In the genomic region with DNA sequence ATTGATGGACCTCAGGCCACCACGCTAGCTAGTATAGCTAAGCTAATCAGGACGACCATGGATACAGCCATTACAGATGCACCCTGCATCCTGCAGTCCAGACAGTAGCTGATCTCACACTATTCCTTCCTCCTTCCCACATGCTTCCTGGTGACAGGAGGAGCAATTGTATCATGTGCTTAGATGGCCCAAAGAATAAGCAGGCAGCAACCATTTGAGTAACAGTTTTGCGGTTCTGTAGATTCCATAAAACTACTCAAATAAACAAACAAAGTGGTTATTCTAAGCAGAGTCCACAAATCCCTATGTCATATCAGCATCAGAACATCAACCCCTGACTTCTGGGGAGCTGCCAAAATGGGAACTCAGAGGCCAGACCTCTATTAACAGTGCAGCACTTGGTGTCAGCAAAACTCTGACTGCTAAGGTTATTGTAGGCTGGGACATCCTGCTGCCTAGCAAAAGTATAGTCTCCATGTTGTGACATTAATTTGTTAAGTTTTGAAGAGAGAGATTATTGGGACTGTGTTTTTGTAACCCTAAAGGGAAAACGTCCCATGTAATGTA, we compare ENCODE assay signal across 21 cellular contexts.
DNase-seq lines count a peak whose midpoint lies in the region; ATAC-seq and TF ChIP-seq lines count a peak whose summit lies in the region.
"Had no signal": no experiment of that assay in that cellular context is flagged by ENCODE, and none has a peak within 500 bp of the region (broad histone marks: within the 10 kb centered on the region; RNA-seq: fewer than 3 reads in every experiment).

No MANE protein-coding gene starts in this region.

- H3K27me3 ChIP-seq in BLaER1 treated with 17β-estradiol and CSF1 and Interleukin-3, amounts not matched to agents 10 nM and 100 nM = no peaks in the 10 kb centered on the region
- no peaks in the 10 kb centered on the region for H3K27me3 ChIP-seq in adrenal gland

- peak overlapping the region in 6 of 11 experiments; percentile 1 to 86 (median 64); a peak in 7 of 22 replicates for H3K4me2 ChIP-seq in BLaER1 treated with 17β-estradiol and CSF1 and Interleukin-3, amounts not matched to agents 10 nM and 100 nM

- intact Hi-C loops in adrenal gland (cut with DNase I) (no loop called here), lower leg skin (cut with DNase I; ENCODE audit: low total_unique reads) (no loop called here)

- no peaks in the 10 kb centered on the region for H4K20me1 ChIP-seq in BLaER1 treated with 17β-estradiol and CSF1 and Interleukin-3, amounts not matched to agents 10 nM and 100 nM

- H3K9ac ChIP-seq in BLaER1 treated with 17β-estradiol and CSF1 and Interleukin-3, amounts not matched to agents 10 nM and 100 nM = no peak overlapping the region
- H3K9ac ChIP-seq: GM23248 had no signal

- peaks cover 0 to 8% (median 0%) of the 10 kb centered on the region in 11 experiments; a peak in 3 of 22 replicates for H3K36me3 ChIP-seq in BLaER1 treated with 17β-estradiol and CSF1 and Interleukin-3, amounts not matched to agents 10 nM and 100 nM
- H3K36me3 ChIP-seq in HEK293 (ENCODE audit: control insufficient read depth in 2 of 2, insufficient read depth in 1 of 2, low read length in 2 of 2) (no peaks in the 10 kb centered on the region), adrenal gland (replicated peaks in 1 of 2) (no peaks in the 10 kb centered on the region)

- H3K9me3 ChIP-seq in BLaER1 treated with 17β-estradiol and CSF1 and Interleukin-3, amounts not matched to agents 10 nM and 100 nM (replicated peaks in 1 of 11) = peaks cover 9 to 42% (median 30%) of the 10 kb centered on the region in 11 experiments; a peak in 20 of 22 replicates
- H3K9me3 ChIP-seq in HEK293 (ENCODE audit: control insufficient read depth, insufficient read depth, low read depth, low read length) = no peaks in the 10 kb centered on the region
- no peaks in the 10 kb centered on the region for H3K9me3 ChIP-seq in adrenal gland (replicated peaks in 1 of 3)

- H3K4me1 ChIP-seq in BLaER1 treated with 17β-estradiol and CSF1 and Interleukin-3, amounts not matched to agents 10 nM and 100 nM = peaks cover 30 to 77% (median 56%) of the 10 kb centered on the region in 10 experiments
- H3K4me1 ChIP-seq in HEK293 (ENCODE audit: control insufficient read depth, insufficient read depth, low read length) (peaks cover 16% of the 10 kb centered on the region), adrenal gland (replicated peaks in 1 of 2) (peaks cover 0 to 6% of the 10 kb centered on the region in 2 donors)

- TF ChIP-seq POLR2A in adrenal gland (IDR thresholded peaks at IDR 0.05) (no peak), lower leg skin (IDR thresholded peaks at IDR 0.05) (no peak)

- 38 to 59% (median 58%) methylated on average over 4 of the region's 4 CpGs for WGBS in adrenal gland, 4 donors
- WGBS in lower leg skin, 2 donors = 69 to 73% methylated on average over 4 of the region's 4 CpGs

- no peak for TF ChIP-seq CTCF in HEK293 (tag by site-specific recombination; IDR thresholded peaks at IDR 0.05)
- TF ChIP-seq CTCF in adrenal gland (IDR thresholded peaks at IDR 0.05) = no peak
- TF ChIP-seq CTCF in lower leg skin (IDR thresholded peaks at IDR 0.05) = no peak

- POLR2A ChIA-PET in HEK293 (lab: Yijun Ruan, JAX) = no interaction called here

- H3K27ac ChIP-seq in BLaER1 treated with 17β-estradiol and CSF1 and Interleukin-3, amounts not matched to agents 10 nM and 100 nM = peak overlapping the region in 8 of 11 experiments; percentile 60 to 90 (median 86); a peak in 13 of 22 replicates
- H3K27ac ChIP-seq in HEK293 (ENCODE audit: extremely low read depth, low read depth, low read length) (peak overlapping the region; percentile 46), adrenal gland (peak overlapping the region in 2 of 5 donors; percentile 30 to 59)
- H3K27ac ChIP-seq: GM23248, RWPE1 had no signal

- no peak for ATAC-seq in GM19023 (IDR thresholded peaks at IDR 0.05; ENCODE audit: unreplicated experiment)

- DNase-seq in adrenal gland = peak in 6 of 7 donors; percentile 20 to 77 (median 48)
- DNase-seq in renal cortical epithelial cell (ENCODE audit: low read depth) = peak; percentile 11
- no peak for DNase-seq in lower leg skin (ENCODE audit: low spot score in 2 of 2)
- DNase-seq in activated CD4-positive, alpha-beta T cell treated with anti-CD3 and anti-CD28 coated beads for 4 hours = no peak
- DNase-seq: COR-L47, DMS153, GF-D8, GM23248, HCEC 1CT, KBM-7, NCI-H1417 treated with DMSO at 0.1 percent for 48 hours, NCI-H187 treated with DMSO at 0.1 percent for 48 hours, NCI-H2227 treated with DMSO at 0.1 percent for 48 hours, NCI-H510A treated with DMSO at 0.1 percent for 48 hours, NCI-H774, OCI-M1, SIG-M5 had no signal

- H3K4me3 ChIP-seq in BLaER1 treated with 17β-estradiol and CSF1 and Interleukin-3, amounts not matched to agents 10 nM and 100 nM = 0 out of 20 replicates have a peak overlapping the region, but pooled peaks of 1 of the 10 experiments have one; percentile 33
- H3K4me3 ChIP-seq in HEK293 (ENCODE audit: low read depth, low read length) (no peak overlapping the region), adrenal gland (no peak overlapping the region), lower leg skin (ENCODE audit: low read depth, poor library complexity, severe bottlenecking) (no peak overlapping the region)
- H3K4me3 ChIP-seq: GM23248 had no signal

- CTCF ChIA-PET in HEK293 (lab: Yijun Ruan, JAX) = no interaction called here

TF ChIP-seq in HEK293, 187 proteins besides CTCF, POLR2A, EP300 and RAD21:
- TF ChIP-seq, protein P1, sequence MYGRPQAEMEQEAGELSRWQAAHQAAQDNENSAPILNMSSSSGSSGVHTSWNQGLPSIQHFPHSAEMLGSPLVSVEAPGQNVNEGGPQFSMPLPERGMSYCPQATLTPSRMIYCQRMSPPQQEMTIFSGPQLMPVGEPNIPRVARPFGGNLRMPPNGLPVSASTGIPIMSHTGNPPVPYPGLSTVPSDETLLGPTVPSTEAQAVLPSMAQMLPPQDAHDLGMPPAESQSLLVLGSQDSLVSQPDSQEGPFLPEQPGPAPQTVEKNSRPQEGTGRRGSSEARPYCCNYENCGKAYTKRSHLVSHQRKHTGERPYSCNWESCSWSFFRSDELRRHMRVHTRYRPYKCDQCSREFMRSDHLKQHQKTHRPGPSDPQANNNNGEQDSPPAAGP (tag by site-specific recombination; IDR thresholded peaks at IDR 0.05) = no peak
- no peak for TF ChIP-seq ZFP3 (tag by site-specific recombination; IDR thresholded peaks at IDR 0.05; ENCODE audit: low read depth)
- TF ChIP-seq GLIS1 (tag by site-specific recombination; IDR thresholded peaks at IDR 0.05) = no peak
- TF ChIP-seq KLF1 (tag by site-specific recombination; IDR thresholded peaks at IDR 0.05) = no peak
- no peak for TF ChIP-seq KLF7 (tag by site-specific recombination; IDR thresholded peaks at IDR 0.05; ENCODE audit: borderline replicate concordance)
- no peak for TF ChIP-seq ZBTB8A (tag by site-specific recombination; IDR thresholded peaks at IDR 0.05)
- no peak for TF ChIP-seq ZNF140 (tag by site-specific recombination; IDR thresholded peaks at IDR 0.05)
- no peak for TF ChIP-seq ZNF133 (tag by site-specific recombination; IDR thresholded peaks at IDR 0.05)
- no peak for TF ChIP-seq ZNF621 (tag by site-specific recombination; IDR thresholded peaks at IDR 0.05)
- TF ChIP-seq ZNF521 (tag by site-specific recombination; IDR thresholded peaks at IDR 0.05) = no peak
- TF ChIP-seq ZNF184 (tag by site-specific recombination; IDR thresholded peaks at IDR 0.05) = no peak
- TF ChIP-seq YY1 (tag by site-specific recombination; IDR thresholded peaks at IDR 0.05) = no peak
- TF ChIP-seq ZNF555 (tag by site-specific recombination; conservative IDR thresholded peaks at IDR 0.05) = no peak
- no peak for TF ChIP-seq HOXD13 (CRISPR knock-in tag; IDR thresholded peaks at IDR 0.05; ENCODE audit: borderline replicate concordance)

Comparison
In these comparisons a context has a peak if more than half of its experiments do, and no peak if none do; other contexts are left out.
1. DNase-seq: peak in adrenal gland (6 of 7) and renal cortical epithelial cell (single experiment); none in lower leg skin (0 of 2) and activated CD4-positive, alpha-beta T cell treated with anti-CD3 and anti-CD28 coated beads for 4 hours (0 of 2).